Comparison of ENCODE assay signal across 7 cellular contexts in the genomic region with DNA sequence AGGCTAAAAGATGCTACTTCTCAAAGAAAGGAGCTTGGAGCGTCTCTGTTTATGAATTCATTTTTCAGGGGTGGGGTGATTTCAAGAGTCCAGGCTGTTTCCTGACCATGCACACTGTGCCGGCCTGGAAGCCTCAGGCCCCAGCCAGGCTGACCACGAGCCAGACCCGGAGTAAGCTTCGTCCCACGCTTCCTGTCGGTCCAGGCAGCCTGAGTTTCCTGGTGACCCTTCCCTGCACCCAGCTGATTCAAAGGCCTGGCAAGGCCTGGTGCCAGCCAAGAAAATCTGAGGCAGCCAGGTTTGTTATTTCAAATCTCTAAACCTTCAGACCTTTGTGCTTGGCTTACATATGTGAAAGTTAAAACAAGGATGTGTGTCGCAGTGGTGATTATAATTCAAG.
DNase-seq lines count a peak whose midpoint lies in the region; ATAC-seq, FAIRE-seq and TF ChIP-seq lines count a peak whose summit lies in the region.
"Not testable (repeated sequence)": the region's sequence is repeated elsewhere in the genome, so short reads cannot be mapped to it uniquely, and the experiment has no call there.

No MANE protein-coding gene starts in this region.

- H2AFZ ChIP-seq in GM23248: peak overlapping the region; percentile 42
- H2AFZ ChIP-seq in fibroblast of lung (ENCODE audit: low read length): not testable (repeated sequence)

- not testable (repeated sequence) for H3K9me2 ChIP-seq in GM23248 (ENCODE audit: insufficient read depth)

- DNase-seq in GM23248: peak; percentile 86
- peak; percentile 67 for DNase-seq in RCC 7860 (ENCODE audit: low spot score)
- peak; percentile 73 for DNase-seq in astrocyte of the hippocampus (ENCODE audit: low read depth, low spot score)
- DNase-seq in fibroblast of lung (ENCODE audit: low read depth in 2 of 2): peak in 1 of 2 donors; percentile 83
- peak; percentile 70 for DNase-seq in left ventricle myocardium superior
- DNase-seq in retinal pigment epithelial cell (ENCODE audit: low read depth): peak; percentile 54

- H3K36me3 ChIP-seq in GM23248 (ENCODE audit: low read depth); fibroblast of lung (ENCODE audit: control insufficient read depth, insufficient read depth, low read length); mesodermal cell (ENCODE audit: control insufficient read depth, insufficient read depth, low read length): not testable (repeated sequence)

- not testable (repeated sequence) for H3K4me3 ChIP-seq in GM23248; fibroblast of lung (replicated peaks in 1 of 4; ENCODE audit: control extremely low read depth in 1 of 4, insufficient read depth in 1 of 4, low read depth in 3 of 4, low read length in 4 of 4); mesodermal cell (ENCODE audit: extremely low read depth, insufficient read depth, low read length, poor library complexity, severe bottlenecking); retinal pigment epithelial cell (ENCODE audit: low read length)

- H3K27ac ChIP-seq in GM23248 (peak overlapping the region; percentile 70), fibroblast of lung (ENCODE audit: insufficient read depth, low read length) (peak overlapping the region; percentile 30), mesodermal cell (ENCODE audit: low read depth, low read length, severe bottlenecking) (peak overlapping the region; percentile 41)

- peak overlapping the region; percentile 31 for H3K9ac ChIP-seq in GM23248
- H3K9ac ChIP-seq in fibroblast of lung (ENCODE audit: insufficient read depth, low read length): not testable (repeated sequence)

- in situ Hi-C loops in GM23248 (cut with MboI): not testable (repeated sequence)

- H3K9me3 ChIP-seq in GM23248 (ENCODE audit: low read depth); fibroblast of lung (ENCODE audit: control insufficient read depth, insufficient read depth, low read depth, low read length); mesodermal cell (ENCODE audit: control insufficient read depth, low read length): not testable (repeated sequence)

- H3F3A ChIP-seq in GM23248 (ENCODE audit: insufficient read depth): peaks cover 17% of the 10 kb centered on the region; the same call in 1 of the 2 replicates

- H3K4me2 ChIP-seq in GM23248 (ENCODE audit: unreplicated experiment): peak overlapping the region; percentile 23
- peak overlapping the region; percentile 33 for H3K4me2 ChIP-seq in fibroblast of lung (ENCODE audit: extremely low read depth, insufficient read depth, low read length)

- WGBS in GM23248 (ENCODE audit: low coverage in 1 of 2, low lambda C conversion rate in 2 of 2, missing lambda C conversion rate in 2 of 2), 2 experiments: 7 to 8% methylated on average over 8 of the region's 8 CpGs
- 83 to 85% methylated on average over 7 of the region's 8 CpGs for WGBS in mesodermal cell (ENCODE audit: insufficient coverage in 2 of 2), 2 experiments

- FAIRE-seq in RCC 7860 (lab: Jason Lieb, UNC): peak; percentile 71

- not testable (repeated sequence) for TF ChIP-seq CTCF in fibroblast of lung (conservative IDR thresholded peaks at IDR 0.05 in 1 of 2, IDR thresholded peaks at IDR 0.05 in 1 of 2; ENCODE audit: low read depth in 1 of 2, low read length in 2 of 2); retinal pigment epithelial cell (conservative IDR thresholded peaks at IDR 0.05; ENCODE audit: low read depth, low read length)

- intact Hi-C loops in left ventricle myocardium superior (cut with micrococcal nuclease): not testable (repeated sequence)

- H3K27me3 ChIP-seq in GM23248 (replicated peaks; ENCODE audit: insufficient read depth); fibroblast of lung (ENCODE audit: control insufficient read depth, insufficient read depth, low read length): not testable (repeated sequence)

- H4K20me1 ChIP-seq in GM23248 (ENCODE audit: insufficient read depth); fibroblast of lung (ENCODE audit: control insufficient read depth, extremely low read depth, insufficient read depth, low read length): not testable (repeated sequence)

- not testable (repeated sequence) for H3K79me2 ChIP-seq in GM23248 (ENCODE audit: insufficient read depth); fibroblast of lung (ENCODE audit: control insufficient read depth, insufficient read depth, low read length)

- peak; percentile 95 for ATAC-seq in left ventricle myocardium superior

- H3K4me1 ChIP-seq in GM23248 (ENCODE audit: insufficient read depth): peaks cover 39% of the 10 kb centered on the region
- H3K4me1 ChIP-seq in fibroblast of lung (ENCODE audit: control insufficient read depth, extremely low read depth, insufficient read depth, low read length): not testable (repeated sequence)
- peaks cover 12% of the 10 kb centered on the region for H3K4me1 ChIP-seq in mesodermal cell (ENCODE audit: control insufficient read depth, insufficient read depth, low read length, poor library complexity, severe bottlenecking)
